13 cellular contexts compared by ENCODE assay signal in the genomic region with DNA sequence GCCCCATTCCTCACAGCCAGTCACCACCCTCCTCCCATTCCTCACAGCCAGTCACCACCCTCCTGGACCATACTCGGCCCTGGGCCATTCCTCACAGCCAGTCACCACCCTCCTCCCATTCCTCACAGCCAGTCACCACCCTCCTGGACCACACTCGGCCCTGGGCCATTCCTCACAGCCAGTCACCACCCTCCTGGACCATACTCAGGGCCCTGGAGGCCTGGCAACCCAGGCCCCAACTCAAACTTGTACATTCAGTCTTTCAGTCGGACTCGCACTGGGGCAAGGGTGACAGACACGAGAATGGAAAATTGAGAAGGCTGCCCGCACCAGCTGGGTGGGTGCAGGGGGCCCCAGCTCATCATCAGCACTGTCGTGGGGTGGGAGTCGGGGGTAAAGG. TPM values are rescaled to one million over a fixed set of nuclear protein-coding genes. Genes with fewer than 3 reads are reported as not detected.
DNase-seq lines count a peak whose midpoint lies in the region; ATAC-seq and TF ChIP-seq lines count a peak whose summit lies in the region.
"Had no signal": no experiment of that assay in that cellular context is flagged by ENCODE, and none has a peak within 500 bp of the region (broad histone marks: within the 10 kb centered on the region; RNA-seq: fewer than 3 reads in every experiment).

No MANE protein-coding gene starts in this region.

- H3K9me3 ChIP-seq in CD8-positive, alpha-beta memory T cell (ENCODE audit: low read length): no peaks in the 10 kb centered on the region

- CTCF ChIA-PET in CD8-positive, alpha-beta memory T cell (lab: Charles Lee): no interaction called here

- peak overlapping the region; percentile 42 for H3K27ac Mint-ChIP-seq in HFFc6
- peak overlapping the region; percentile 56 for H3K27ac Mint-ChIP-seq in stimulated activated effector memory CD8-positive, alpha-beta T cell treated with anti-CD3 and anti-CD28 coated beads, Interleukin-12 subunit alpha, Interleukin-12 subunit beta, amount 100 ng/mL, for 72 hours
- peak overlapping the region in 2 of 8 donors; percentile 48 to 63 for H3K27ac Mint-ChIP-seq in CD8-positive, alpha-beta memory T cell

- intact Hi-C loops in left cardiac atrium (cut with DNase I): no loop called here

- in situ Hi-C loops in astrocyte of the spinal cord (cut with HindIII; ENCODE audit: low sequenced_read_pairs): no loop called here

- peaks cover 5% of the 10 kb centered on the region for H3K27me3 Mint-ChIP-seq in HFFc6 (ENCODE audit: insufficient read depth)
- no peaks in the 10 kb centered on the region for H3K27me3 Mint-ChIP-seq in CD8-positive, alpha-beta memory T cell
- H3K27me3 Mint-ChIP-seq: stimulated activated naive B cell treated with anti-CD40 and anti-IgM and Interleukin-4, amounts not matched to agents 10 μg/mL and 1 μg/mL and 100 μg/mL, for 72 hours had no signal

- H3K4me1 ChIP-seq in CD8-positive, alpha-beta memory T cell (ENCODE audit: insufficient read depth, low read length): peaks cover 10% of the 10 kb centered on the region

- peak; percentile 53 for DNase-seq in HFFc6
- DNase-seq in astrocyte of the spinal cord (ENCODE audit: low read depth, low spot score): peak; percentile 71
- peak; percentile 70 for DNase-seq in left cardiac atrium
- DNase-seq in stimulated activated effector memory CD8-positive, alpha-beta T cell treated with anti-CD3 and anti-CD28 coated beads, Interleukin-12 subunit alpha, Interleukin-12 subunit beta, amount 100 ng/mL, for 72 hours (ENCODE audit: low spot score in 2 of 2): no peak
- no peak for DNase-seq in OCI-M1 (lab: John Stamatoyannopoulos, UW)
- no peak for DNase-seq in CD8-positive, alpha-beta memory T cell
- DNase-seq in cerebellar cortex (ENCODE audit: low spot score): no peak
- DNase-seq: cerebellar nuclear complex; DMS79 treated with DMSO at 0.1 percent for 48 hours; NCI-H69; stimulated activated naive B cell treated with anti-CD40 and anti-IgM and Interleukin-4, amounts not matched to agents 10 μg/mL and 1 μg/mL and 100 μg/mL, for 72 hours; SW 1271 had no signal

- H3K27ac ChIP-seq in CD8-positive, alpha-beta memory T cell (ENCODE audit: low read depth, low read length): no peak overlapping the region

- POLR2A ChIA-PET in CD8-positive, alpha-beta memory T cell (lab: Charles Lee): no interaction called here

- no peak overlapping the region for H3K4me3 ChIP-seq in astrocyte of the spinal cord (ENCODE audit: low read depth, low read length)
- no peak overlapping the region for H3K4me3 ChIP-seq in CD8-positive, alpha-beta memory T cell (ENCODE audit: low read length)

- H3K36me3 Mint-ChIP-seq in HFFc6 (ENCODE audit: low read depth): no peaks in the 10 kb centered on the region; the same call in none of the 2 replicates
- peaks cover 71% of the 10 kb centered on the region for H3K36me3 Mint-ChIP-seq in stimulated activated effector memory CD8-positive, alpha-beta T cell treated with anti-CD3 and anti-CD28 coated beads, Interleukin-12 subunit alpha, Interleukin-12 subunit beta, amount 100 ng/mL, for 72 hours
- H3K36me3 Mint-ChIP-seq in CD8-positive, alpha-beta memory T cell: peaks cover 0 to 47% (median 10%) of the 10 kb centered on the region in 3 donors

- no peaks in the 10 kb centered on the region for H3K9me3 Mint-ChIP-seq in HFFc6
- no peaks in the 10 kb centered on the region for H3K9me3 Mint-ChIP-seq in stimulated activated effector memory CD8-positive, alpha-beta T cell treated with anti-CD3 and anti-CD28 coated beads, Interleukin-12 subunit alpha, Interleukin-12 subunit beta, amount 100 ng/mL, for 72 hours
- H3K9me3 Mint-ChIP-seq in CD8-positive, alpha-beta memory T cell: no peaks in the 10 kb centered on the region
- H3K9me3 Mint-ChIP-seq: stimulated activated naive B cell treated with anti-CD40 and anti-IgM and Interleukin-4, amounts not matched to agents 10 μg/mL and 1 μg/mL and 100 μg/mL, for 72 hours had no signal

- no peak overlapping the region for H3K4me3 Mint-ChIP-seq in HFFc6
- no peak overlapping the region for H3K4me3 Mint-ChIP-seq in stimulated activated effector memory CD8-positive, alpha-beta T cell treated with anti-CD3 and anti-CD28 coated beads, Interleukin-12 subunit alpha, Interleukin-12 subunit beta, amount 100 ng/mL, for 72 hours
- no peak overlapping the region for H3K4me3 Mint-ChIP-seq in CD8-positive, alpha-beta memory T cell
- H3K4me3 Mint-ChIP-seq: stimulated activated naive B cell treated with anti-CD40 and anti-IgM and Interleukin-4, amounts not matched to agents 10 μg/mL and 1 μg/mL and 100 μg/mL, for 72 hours had no signal

- TF ChIP-seq CTCF in HFFc6 (IDR thresholded peaks at IDR 0.05) (no peak), astrocyte of the spinal cord (IDR thresholded peaks at IDR 0.05; ENCODE audit: low read depth, low read length) (no peak)

- no peaks in the 10 kb centered on the region for H3K27me3 ChIP-seq in CD8-positive, alpha-beta memory T cell (ENCODE audit: insufficient read depth, low read length, poor library complexity, severe bottlenecking)

- peaks cover 30% of the 10 kb centered on the region for H3K4me1 Mint-ChIP-seq in HFFc6 (ENCODE audit: low read depth)
- H3K4me1 Mint-ChIP-seq in stimulated activated effector memory CD8-positive, alpha-beta T cell treated with anti-CD3 and anti-CD28 coated beads, Interleukin-12 subunit alpha, Interleukin-12 subunit beta, amount 100 ng/mL, for 72 hours: peaks cover 27% of the 10 kb centered on the region
- H3K4me1 Mint-ChIP-seq in CD8-positive, alpha-beta memory T cell: peaks cover 20 to 31% (median 30%) of the 10 kb centered on the region in 3 donors

- peaks cover 5% of the 10 kb centered on the region for H3K36me3 ChIP-seq in CD8-positive, alpha-beta memory T cell (ENCODE audit: insufficient read depth, low read length)

- ATAC-seq in left cardiac atrium: peak; percentile 88 to 93
- no peak for ATAC-seq in stimulated activated effector memory CD8-positive, alpha-beta T cell treated with anti-CD3 and anti-CD28 coated beads, Interleukin-12 subunit alpha, Interleukin-12 subunit beta, amount 100 ng/mL, for 72 hours
- ATAC-seq in GM19455 (IDR thresholded peaks at IDR 0.05; ENCODE audit: unreplicated experiment): no peak
- ATAC-seq: stimulated activated naive B cell treated with anti-CD40 and anti-IgM and Interleukin-4, amounts not matched to agents 10 μg/mL and 1 μg/mL and 100 μg/mL, for 72 hours had no signal

RNA-seq across cellular contexts. Expression of gene FOXK2, which starts 30.4 kb away (rescaled TPM):
- 10 to 100 TPM; 38.6 to 46.3 (median 41.1) TPM for total RNA-seq in HFFc6 (2021; fragmentation: NEBNext Ultra II Directional; extraction: Animal tissue kit (Norgen Biotek cat#: 25700))
- total RNA-seq in left cardiac atrium: 10 to 100 TPM; 35.9 to 53.9 TPM
- total RNA-seq in CD8-positive, alpha-beta memory T cell: 10 to 100 TPM; 63.9 to 71.2 TPM
- polyA plus RNA-seq in CD8-positive, alpha-beta memory T cell: 8.2 TPM

RNA-seq across cellular contexts. Expression of gene NARF, which starts 30.6 kb away (rescaled TPM):
- total RNA-seq in HFFc6 (2021; fragmentation: NEBNext Ultra II Directional; extraction: Animal tissue kit (Norgen Biotek cat#: 25700)): 10 to 100 TPM; 25.2 to 38.1 (median 28.8) TPM
- total RNA-seq in left cardiac atrium: 10 to 100 TPM; 63.7 to 65.9 TPM
- total RNA-seq in CD8-positive, alpha-beta memory T cell: 10 to 100 TPM; 62.2 to 63.0 TPM
- polyA plus RNA-seq in CD8-positive, alpha-beta memory T cell: 95.3 TPM

RNA-seq across cellular contexts. Expression of gene CYBC1, which starts 38.6 kb away (rescaled TPM):
- 10 to 100 TPM; 47.4 to 60.5 (median 48.7) TPM for total RNA-seq in HFFc6 (2021; fragmentation: NEBNext Ultra II Directional; extraction: Animal tissue kit (Norgen Biotek cat#: 25700))
- 10 to 100 TPM; 42.1 to 43.6 TPM for total RNA-seq in left cardiac atrium
- total RNA-seq in CD8-positive, alpha-beta memory T cell: 100 to 1,000 TPM; 184 to 189 TPM
- 175 TPM for polyA plus RNA-seq in CD8-positive, alpha-beta memory T cell

Comparison
In these comparisons a context has a peak if more than half of its experiments do, and no peak if none do; other contexts are left out.
1. DNase-seq: peak in HFFc6 (single experiment), astrocyte of the spinal cord (single experiment) and left cardiac atrium (single experiment); none in stimulated activated effector memory CD8-positive, alpha-beta T cell treated with anti-CD3 and anti-CD28 coated beads, Interleukin-12 subunit alpha, Interleukin-12 subunit beta, amount 100 ng/mL, for 72 hours (0 of 2), OCI-M1 (single experiment), CD8-positive, alpha-beta memory T cell (0 of 5) and cerebellar cortex (single experiment).
2. ATAC-seq: peak in left cardiac atrium (2 of 2); none in stimulated activated effector memory CD8-positive, alpha-beta T cell treated with anti-CD3 and anti-CD28 coated beads, Interleukin-12 subunit alpha, Interleukin-12 subunit beta, amount 100 ng/mL, for 72 hours (single experiment) and GM19455 (single experiment).